ENCODE assay signal across 12 cellular contexts in the genomic region with DNA sequence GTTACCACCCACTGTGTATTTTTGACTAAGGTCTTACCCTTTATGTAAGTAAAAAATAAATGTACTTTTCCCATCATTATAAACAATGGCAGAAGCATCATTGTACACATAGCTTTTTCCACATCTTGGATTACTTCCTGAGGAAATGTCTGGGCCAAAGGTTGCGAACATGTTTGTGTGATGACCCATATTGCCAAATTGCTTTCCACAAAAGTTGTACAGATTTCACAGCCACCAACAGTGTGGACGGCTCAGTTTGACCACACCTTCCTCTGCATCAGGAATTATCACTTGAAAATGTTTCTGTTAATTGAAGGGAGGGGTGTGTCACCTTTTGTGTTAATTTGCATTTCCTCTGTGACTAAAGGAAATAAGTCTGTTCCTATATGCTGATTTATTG. TPM values are rescaled to one million over a fixed set of nuclear protein-coding genes. Genes with fewer than 3 reads are reported as not detected.
A peak's percentile ranks its signal among the peaks of the same experiment; 100 is the strongest.
DNase-seq lines count a peak whose midpoint lies in the region; ATAC-seq and TF ChIP-seq lines count a peak whose summit lies in the region.
"Had no signal": no experiment of that assay in that cellular context is flagged by ENCODE, and none has a peak within 500 bp of the region (broad histone marks: within the 10 kb centered on the region; RNA-seq: fewer than 3 reads in every experiment).

No MANE protein-coding gene starts in this region.

- H3K27ac ChIP-seq in hepatocyte (peak overlapping the region; percentile 83), subcutaneous abdominal adipose tissue (ENCODE audit: low read depth, low read length) (peak overlapping the region; percentile 52)

- no peaks in the 10 kb centered on the region for H3K9me2 ChIP-seq in hepatocyte (replicated peaks; ENCODE audit: insufficient read depth)

- H4K20me1 ChIP-seq in hepatocyte (ENCODE audit: insufficient read depth, poor library complexity, severe bottlenecking): no peaks in the 10 kb centered on the region

- H3K4me2 ChIP-seq in hepatocyte: peak overlapping the region; percentile 15

- peak overlapping the region; percentile 22 for H2AFZ ChIP-seq in hepatocyte

- H3K4me3 Mint-ChIP-seq in HFFc6: peak overlapping the region; percentile 86
- H3K4me3 Mint-ChIP-seq in brain: no peak overlapping the region
- H3K4me3 Mint-ChIP-seq: T-helper 2 cell treated with Interferon-gamma antibody and Interleukin-4, amounts not matched to agents 5 μg/mL and 100 μg/mL, for 36 hours had no signal

- no peaks in the 10 kb centered on the region for H3K36me3 Mint-ChIP-seq in HFFc6 (ENCODE audit: low read depth)
- H3K36me3 Mint-ChIP-seq in brain: no peaks in the 10 kb centered on the region

- DNase-seq in HFFc6 (peak; percentile 61), hepatocyte (ENCODE audit: low spot score) (no peak), GM20000 (ENCODE audit: low spot score) (no peak), left lobe of liver (ENCODE audit: low spot score) (no peak)
- DNase-seq: activated effector memory CD4-positive, alpha-beta T cell treated with Interleukin-2 at 50 U/mL for 16 hours; GF-D8; NCI-H2081 had no signal

- TF ChIP-seq CTCF in HFFc6 (IDR thresholded peaks at IDR 0.05) (no peak), brain (conservative IDR thresholded peaks at IDR 0.05) (no peak), hepatocyte (IDR thresholded peaks at IDR 0.05; ENCODE audit: poor library complexity) (no peak), GM20000 (IDR thresholded peaks at IDR 0.05; ENCODE audit: extremely low read depth, missing control alignments) (no peak)

- H3K27me3 Mint-ChIP-seq in HFFc6 (ENCODE audit: insufficient read depth) (no peaks in the 10 kb centered on the region; the same call in 1 of the 2 replicates), brain (no peaks in the 10 kb centered on the region)

- no peak overlapping the region for H3K9ac ChIP-seq in subcutaneous abdominal adipose tissue (ENCODE audit: low read length in 5 of 5)

- peaks cover 47% of the 10 kb centered on the region for H3K4me1 Mint-ChIP-seq in HFFc6 (ENCODE audit: low read depth)
- H3K4me1 Mint-ChIP-seq in brain: peaks cover 36% of the 10 kb centered on the region

- H3K36me3 ChIP-seq in hepatocyte (replicated peaks; ENCODE audit: insufficient read depth, low read depth): no peaks in the 10 kb centered on the region
- H3K36me3 ChIP-seq in subcutaneous abdominal adipose tissue (ENCODE audit: control insufficient read depth in 5 of 5, insufficient read depth in 5 of 5, low read length in 5 of 5): no peaks in the 10 kb centered on the region

- H3K4me3 ChIP-seq in hepatocyte (no peak overlapping the region), subcutaneous abdominal adipose tissue (ENCODE audit: low read depth in 1 of 5, low read length in 5 of 5) (no peak overlapping the region)

- H3K79me2 ChIP-seq in hepatocyte: no peaks in the 10 kb centered on the region

- ATAC-seq in HG02798 (IDR thresholded peaks at IDR 0.05; ENCODE audit: poor library complexity, unreplicated experiment): no peak
- no peak for ATAC-seq in left lobe of liver
- ATAC-seq in GM21447 (IDR thresholded peaks at IDR 0.05; ENCODE audit: unreplicated experiment): no peak

- H3K9me3 ChIP-seq in hepatocyte (ENCODE audit: low read depth) (no peaks in the 10 kb centered on the region), subcutaneous abdominal adipose tissue (ENCODE audit: control insufficient read depth in 5 of 5, low read length in 5 of 5) (no peaks in the 10 kb centered on the region)

- no peaks in the 10 kb centered on the region for H3K27me3 ChIP-seq in hepatocyte
- H3K27me3 ChIP-seq in subcutaneous abdominal adipose tissue (ENCODE audit: control insufficient read depth in 5 of 5, insufficient read depth in 4 of 5, low read length in 5 of 5): no peaks in the 10 kb centered on the region

- WGBS in hepatocyte (ENCODE audit: low lambda C conversion rate, missing lambda C conversion rate): 52% methylated on average over 2 of the region's 2 CpGs

- peaks cover 19% of the 10 kb centered on the region for H3K4me1 ChIP-seq in hepatocyte (ENCODE audit: insufficient read depth)
- H3K4me1 ChIP-seq in subcutaneous abdominal adipose tissue (ENCODE audit: control insufficient read depth in 5 of 5, insufficient read depth in 5 of 5, low read length in 5 of 5): peaks cover 5 to 34% (median 27%) of the 10 kb centered on the region in 5 donors

- H3K27ac Mint-ChIP-seq in HFFc6: peak overlapping the region; percentile 99
- peak overlapping the region in 3 of 5 experiments; percentile 60 to 84 (median 73) for H3K27ac Mint-ChIP-seq in brain
- H3K27ac Mint-ChIP-seq: T-helper 2 cell treated with Interferon-gamma antibody and Interleukin-4, amounts not matched to agents 5 μg/mL and 100 μg/mL, for 36 hours had no signal

- H3K9me3 Mint-ChIP-seq in HFFc6 (no peaks in the 10 kb centered on the region), brain (peaks cover 0 to 1% (median 0%) of the 10 kb centered on the region in 5 experiments)
- H3K9me3 Mint-ChIP-seq: T-helper 2 cell treated with Interferon-gamma antibody and Interleukin-4, amounts not matched to agents 5 μg/mL and 100 μg/mL, for 36 hours had no signal

RNA-seq across cellular contexts. Expression of gene AKNAD1, which starts 25.7 kb away (rescaled TPM):
- under 1 TPM in 2 of 6 experiments, not detected in 4; 0.39 to 0.57 TPM for total RNA-seq in HFFc6 (2021; fragmentation: NEBNext Ultra II Directional; extraction: Animal tissue kit (Norgen Biotek cat#: 25700))
- polyA plus RNA-seq in brain (ENCODE audit: insufficient read depth, low read depth, low replicate concordance) (not detected), hepatocyte (not detected in 2 replicates)
- total RNA-seq in hepatocyte (0.20 and 0.80 TPM in 2 replicates), left lobe of liver (not detected)

RNA-seq across cellular contexts. Expression of gene GPSM2, which starts 45.6 kb away (rescaled TPM):
- total RNA-seq in HFFc6 (2021; fragmentation: NEBNext Ultra II Directional; extraction: Animal tissue kit (Norgen Biotek cat#: 25700)): 10 to 100 TPM; 10.3 to 21.8 (median 19.0) TPM
- polyA plus RNA-seq in brain (ENCODE audit: insufficient read depth, low read depth, low replicate concordance) (19.0 TPM), hepatocyte (7.2 and 7.3 TPM in 2 replicates)
- total RNA-seq in hepatocyte (12.8 and 21.6 TPM in 2 replicates), left lobe of liver (0.20 TPM)
